19 cellular contexts compared by ENCODE assay signal in genomic region chr1:244370060-244370637, GRCh38.
"Had no signal": no experiment of that assay in that cellular context is flagged by ENCODE, and none has a peak within 500 bp of the region (broad histone marks: within the 10 kb centered on the region; RNA-seq: fewer than 3 reads in every experiment).

No MANE protein-coding gene starts in this region.

- H3K4me1 ChIP-seq: heart right ventricle, sigmoid colon, stomach, uterus had no signal

- H3K4me2 ChIP-seq: smooth muscle cell had no signal

- H3K27ac ChIP-seq: coronary artery, heart right ventricle, sigmoid colon, stomach, uterus had no signal

- H3K4me3 ChIP-seq: coronary artery, heart right ventricle, sigmoid colon, smooth muscle cell, stomach, transverse colon, uterus had no signal

- ATAC-seq: activated CD8-positive, alpha-beta memory T cell treated with anti-CD3 and anti-CD28 coated beads, Interleukin-2, amount 10 ng/mL, durations not matched to agents 7 days and 5 days; heart right ventricle; naive thymus-derived CD4-positive, alpha-beta T cell; stimulated activated memory B cell treated with anti-CD40 and anti-IgM and Interleukin-4, amounts not matched to agents 10 μg/mL and 1 μg/mL and 100 μg/mL, for 72 hours had no signal

- DNase-seq: activated CD4-positive, alpha-beta memory T cell treated with anti-CD3 and anti-CD28 coated beads, Interleukin-2, amount 10 ng/mL, durations not matched to agents 7 days and 5 days; activated CD4-positive, alpha-beta T cell treated with anti-CD3 and anti-CD28 coated beads for 48 hours; activated CD8-positive, alpha-beta memory T cell treated with anti-CD3 and anti-CD28 coated beads, Interleukin-2, amount 10 ng/mL, durations not matched to agents 7 days and 5 days; activated gamma-delta T cell treated with Interleukin-2 at 50 U/mL for 16 hours; activated T-cell treated with anti-CD3 and anti-CD28 coated beads for 4 hours; cerebellar nuclear complex; heart right ventricle; mesenchymal stem cell; naive thymus-derived CD4-positive, alpha-beta T cell; posterior cingulate gyrus; sigmoid colon; stimulated activated CD4-positive, alpha-beta T cell treated with anti-CD3 and anti-CD28 coated beads, Interleukin-15, amount 100 ng/mL, for 24 hours; uterus had no signal

- FAIRE-seq: astrocyte had no signal

- H3K36me3 ChIP-seq: heart right ventricle, sigmoid colon, stomach, transverse colon, uterus had no signal

- H3K9me3 ChIP-seq: heart right ventricle, sigmoid colon, stomach, transverse colon, uterus had no signal

- H3K27me3 ChIP-seq: heart right ventricle, sigmoid colon, stomach, transverse colon, uterus had no signal
